In genomic region chr11:113114452-113115027, GRCh38 we compare ENCODE assay signal across 9 cellular contexts.
DNase-seq lines count a peak whose midpoint lies in the region; ATAC-seq, FAIRE-seq and TF ChIP-seq lines count a peak whose summit lies in the region.
"Had no signal": no experiment of that assay in that cellular context is flagged by ENCODE, and none has a peak within 500 bp of the region (broad histone marks: within the 10 kb centered on the region; RNA-seq: fewer than 3 reads in every experiment).

No MANE protein-coding gene starts in this region.

- H3K4me1 ChIP-seq in A673 (ENCODE audit: insufficient read depth, low read length, poor library complexity, severe bottlenecking) (no peaks in the 10 kb centered on the region), body of pancreas (no peaks in the 10 kb centered on the region), keratinocyte (ENCODE audit: control insufficient read depth, extremely low read depth, insufficient read depth, low read length) (no peaks in the 10 kb centered on the region), stomach smooth muscle (ENCODE audit: control insufficient read depth, insufficient read depth, low read length) (peaks cover 18% of the 10 kb centered on the region)

- no peak overlapping the region for H3K4me3 ChIP-seq in A673 (ENCODE audit: low read depth, low read length, poor library complexity, severe bottlenecking)
- H3K4me3 ChIP-seq in body of pancreas, result no peak overlapping the region
- H3K4me3 ChIP-seq in keratinocyte (ENCODE audit: control insufficient read depth in 2 of 3, extremely low read depth in 1 of 3, insufficient read depth in 2 of 3, low read depth in 1 of 3, low read length in 3 of 3), result no peak overlapping the region
- H3K4me3 ChIP-seq in stomach smooth muscle (ENCODE audit: low read length in 2 of 2), result peak overlapping the region in 1 of 2 donors; percentile 17

- H2AFZ ChIP-seq in keratinocyte (ENCODE audit: control insufficient read depth, low read length), result no peak overlapping the region

- TF ChIP-seq CTCF in A673 (conservative IDR thresholded peaks at IDR 0.05; ENCODE audit: low read depth, low read length), result peak; percentile 86
- TF ChIP-seq CTCF in GM13976 (IDR thresholded peaks at IDR 0.05; ENCODE audit: borderline replicate concordance, control extremely low read depth, extremely low read depth, insufficient read depth, missing control alignments), result peak; percentile 8
- peak; percentile 36 to 70 (median 60) for TF ChIP-seq CTCF in body of pancreas (IDR thresholded peaks at IDR 0.05)
- peak; percentile 69 to 91 (median 77) for TF ChIP-seq CTCF in keratinocyte (optimal IDR thresholded peaks at IDR 0.05 in 1 of 3, IDR thresholded peaks at IDR 0.05 in 1 of 3, conservative IDR thresholded peaks at IDR 0.05 in 1 of 3; ENCODE audit: extremely low read depth in 1 of 3, insufficient read depth in 2 of 3, low read length in 3 of 3)

- no peaks in the 10 kb centered on the region for H3K36me3 ChIP-seq in A673 (ENCODE audit: insufficient read depth, low read length, poor library complexity, severe bottlenecking)
- H3K36me3 ChIP-seq in body of pancreas (replicated peaks in 1 of 2; ENCODE audit: insufficient read depth in 1 of 2, low read depth in 2 of 2), result no peaks in the 10 kb centered on the region
- H3K36me3 ChIP-seq in keratinocyte (ENCODE audit: control insufficient read depth in 2 of 2, extremely low read depth in 1 of 2, insufficient read depth in 2 of 2, low read length in 2 of 2), result no peaks in the 10 kb centered on the region
- H3K36me3 ChIP-seq in stomach smooth muscle (ENCODE audit: control insufficient read depth in 2 of 2, insufficient read depth in 2 of 2, low read length in 2 of 2), result no peaks in the 10 kb centered on the region

- no peaks in the 10 kb centered on the region for H4K20me1 ChIP-seq in keratinocyte (ENCODE audit: control insufficient read depth, extremely low read depth, insufficient read depth, low read length)

- DNase-seq in A673 (ENCODE audit: low spot score), result peak; percentile 77
- DNase-seq in GM13976 (ENCODE audit: low spot score), result no peak
- peak; percentile 58 for DNase-seq in NCI-H446 treated with DMSO at 0.1 percent for 48 hours (lab: John Stamatoyannopoulos, UW)
- peak; percentile 32 to 64 (median 61) for DNase-seq in body of pancreas
- no peak for DNase-seq in keratinocyte (ENCODE audit: low read depth, low spot score)

- no peak overlapping the region for H3K4me2 ChIP-seq in keratinocyte (ENCODE audit: control insufficient read depth, extremely low read depth, insufficient read depth, low read depth, low read length)

- no peak overlapping the region for H3K27ac ChIP-seq in A673 (ENCODE audit: low read depth, low read length, poor library complexity, severe bottlenecking)
- no peak overlapping the region for H3K27ac ChIP-seq in body of pancreas
- no peak overlapping the region for H3K27ac ChIP-seq in keratinocyte (ENCODE audit: control insufficient read depth, insufficient read depth, low read length)
- peak overlapping the region; percentile 53 for H3K27ac ChIP-seq in stomach smooth muscle (ENCODE audit: low read length)

- POLR2A ChIA-PET in A673 (lab: Charles Lee; ENCODE audit: low non-redundant PET), result no interaction called here

- intact Hi-C loops in A673 (cut with micrococcal nuclease; ENCODE audit: unreplicated experiment), result loop anchor here (1.0 to 5.0 kb wide), 5 partner anchors 152 to 822 kb away; partner anchors contain the start of gene NCAM1
- intact Hi-C loops in body of pancreas (cut with DNase I), result loop anchor here (10.0 kb wide), 1 partner anchor 530 kb away; no protein-coding TSS in a partner anchor

- H3K27me3 ChIP-seq in A673 (replicated peaks; ENCODE audit: insufficient read depth, low read depth, low read length, poor library complexity) (no peaks in the 10 kb centered on the region), body of pancreas (no peaks in the 10 kb centered on the region), keratinocyte (ENCODE audit: control insufficient read depth, extremely low read depth, insufficient read depth, low read length) (no peaks in the 10 kb centered on the region), stomach smooth muscle (ENCODE audit: control insufficient read depth in 1 of 2, insufficient read depth in 2 of 2, low read length in 2 of 2) (no peaks in the 10 kb centered on the region)

- ATAC-seq in body of pancreas (peak; percentile 71), GM18868 (IDR thresholded peaks at IDR 0.05; ENCODE audit: unreplicated experiment) (no peak), HG02759 (IDR thresholded peaks at IDR 0.05; ENCODE audit: unreplicated experiment) (no peak)

- TF ChIP-seq POLR2A in body of pancreas (IDR thresholded peaks at IDR 0.05), result no peak

- no TSS peak for BruUV-seq in A673 (replicated peaks; lab: Mats Ljungman, UMichigan)

- in situ Hi-C loops in GM13976 (cut with MboI; ENCODE audit: low sequenced_read_pairs, unreplicated experiment), result no loop called here

- 29 to 34% methylated on average over 4 of the region's 4 CpGs for WGBS in body of pancreas, 2 donors

- no peaks in the 10 kb centered on the region for H3K9me3 ChIP-seq in A673 (ENCODE audit: low read depth, low read length, poor library complexity, severe bottlenecking)
- no peaks in the 10 kb centered on the region for H3K9me3 ChIP-seq in body of pancreas
- no peaks in the 10 kb centered on the region for H3K9me3 ChIP-seq in keratinocyte (ENCODE audit: control insufficient read depth, low read depth, low read length)
- no peaks in the 10 kb centered on the region for H3K9me3 ChIP-seq in stomach smooth muscle (ENCODE audit: control insufficient read depth in 2 of 2, low read length in 2 of 2)

- H3K9ac ChIP-seq in keratinocyte (ENCODE audit: control insufficient read depth, extremely low read depth, insufficient read depth, low read length), result no peak overlapping the region
- no peak overlapping the region for H3K9ac ChIP-seq in stomach smooth muscle (ENCODE audit: low read length in 2 of 2)

- H3K9me1 ChIP-seq in keratinocyte (ENCODE audit: control insufficient read depth, extremely low read depth, insufficient read depth, low read length), result no peaks in the 10 kb centered on the region

- no peaks in the 10 kb centered on the region for H3K79me2 ChIP-seq in keratinocyte (ENCODE audit: control insufficient read depth, insufficient read depth, low read length)

- FAIRE-seq in keratinocyte (lab: Jason Lieb, UNC), result no peak
- FAIRE-seq: colon had no signal

- dilution Hi-C loops in keratinocyte (cut with MboI; ENCODE audit: extremely low pct_ligation_motif_present, low sequenced_read_pairs), result no loop called here

- CTCF ChIA-PET in A673 (lab: Charles Lee), result interaction anchor here (0.8 to 2.7 kb wide), 4 partner anchors 54 to 674 kb away, joined by 3 to 25 read pairs (median 6); no protein-coding TSS in a partner anchor

Comparison
In these comparisons a context has a peak if more than half of its experiments do, and no peak if none do; other contexts are left out.
1. DNase-seq: peak in A673 (single experiment), NCI-H446 treated with DMSO at 0.1 percent for 48 hours (single experiment) and body of pancreas (4 of 4); none in GM13976 (single experiment) and keratinocyte (single experiment).
2. CTCF ChIP-seq: peak in every context shown above with its lines; median percentile 86 in A673; 77 in keratinocyte; 60 in body of pancreas; 8 in GM13976.